ENCODE assay signal across 30 cellular contexts in the genomic region with DNA sequence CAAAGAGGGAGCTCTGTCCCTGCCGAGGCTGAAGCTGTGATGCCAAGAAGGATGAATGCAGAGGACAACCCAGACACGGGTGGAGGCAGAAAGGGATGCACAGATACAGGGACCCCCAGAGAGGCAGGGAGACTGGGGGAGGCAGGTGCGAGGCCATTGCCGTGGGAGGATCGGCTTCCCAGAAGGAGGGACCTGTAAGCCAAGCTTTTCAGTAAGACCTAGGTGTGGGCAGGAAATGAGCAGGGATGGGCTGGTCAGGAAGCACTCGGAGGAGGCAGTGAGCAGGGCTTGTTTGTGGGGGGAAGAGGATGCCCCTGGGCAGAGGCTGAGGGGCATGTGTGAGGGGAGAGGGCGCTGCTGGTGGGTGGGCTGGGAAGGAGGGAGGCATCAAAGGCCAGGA.
"Had no signal": no experiment of that assay in that cellular context is flagged by ENCODE, and none has a peak within 500 bp of the region (broad histone marks: within the 10 kb centered on the region; RNA-seq: fewer than 3 reads in every experiment).

No MANE protein-coding gene starts in this region.

- H3K9me3 Mint-ChIP-seq: activated naive CD8-positive, alpha-beta T cell treated with anti-CD3 and anti-CD28 coated beads, Interleukin-2, amount 50 U/mL, for 24 hours; activated T-helper 1 cell treated with anti-CD3 and anti-CD28 coated beads, Interleukin-12 subunit alpha, Interleukin-12 subunit beta, Interleukin-2, Interleukin-4 antibody, amounts not matched to agents 30 ng/mL and 10 ng/mL and 1 ng/mL, durations not matched to agents 14 hours and 24 hours and 36 hours; mesothelial cell of epicardium; naive thymus-derived CD4-positive, alpha-beta T cell; type B pancreatic cell had no signal

- H3K9me3 ChIP-seq: neutrophil, thoracic aorta, uterus had no signal

- DNase-seq: activated CD4-positive, alpha-beta T cell treated with anti-CD3 and anti-CD28 coated beads for 48 hours; activated CD4-positive, alpha-beta T cell treated with anti-CD3 and anti-CD28 coated beads, Interleukin-2, amount 50 U/mL, for 48 hours; activated CD8-positive, alpha-beta memory T cell treated with anti-CD3 and anti-CD28 coated beads for 24 hours; activated gamma-delta T cell treated with Interleukin-2 at 50 U/mL for 16 hours; activated naive CD4-positive, alpha-beta T cell treated with anti-CD3 and anti-CD28 coated beads, Interleukin-2, amount 50 U/mL, for 16 hours; activated naive CD8-positive, alpha-beta T cell treated with anti-CD3 and anti-CD28 coated beads, Interleukin-2, amount 50 U/mL, for 24 hours; activated T-cell treated with anti-CD3 and anti-CD28 coated beads, Interleukin-2, amount 50 U/mL, for 1 hour; amygdala; caudate nucleus; foreskin fibroblast; head of caudate nucleus; hippocampal formation; naive thymus-derived CD4-positive, alpha-beta T cell; retina; stimulated activated CD4-positive, alpha-beta T cell treated with anti-CD3 and anti-CD28 coated beads, Interleukin-15, amount 100 ng/mL, for 24 hours; stimulated activated CD4-positive, alpha-beta T cell treated with anti-CD3 and anti-CD28 coated beads, Interleukin-2, amount 100 ng/mL, for 24 hours; stimulated activated naive CD4-positive, alpha-beta T cell treated with Interleukin-2 at 50 U/mL for 16 hours; T-helper 9 cell; uterus; WERI-Rb-1 had no signal

- H3K27ac Mint-ChIP-seq: activated naive CD8-positive, alpha-beta T cell treated with anti-CD3 and anti-CD28 coated beads, Interleukin-2, amount 50 U/mL, for 24 hours; activated T-helper 1 cell treated with anti-CD3 and anti-CD28 coated beads, Interleukin-12 subunit alpha, Interleukin-12 subunit beta, Interleukin-2, Interleukin-4 antibody, amounts not matched to agents 30 ng/mL and 10 ng/mL and 1 ng/mL, durations not matched to agents 14 hours and 24 hours and 36 hours; mesothelial cell of epicardium; naive thymus-derived CD4-positive, alpha-beta T cell; progenitor cell of endocrine pancreas; type B pancreatic cell had no signal

- H3K36me3 Mint-ChIP-seq: mesothelial cell of epicardium; naive thymus-derived CD4-positive, alpha-beta T cell; type B pancreatic cell had no signal

- H3K4me3 ChIP-seq: smooth muscle cell, thoracic aorta, uterus had no signal

- H3K27ac ChIP-seq: neutrophil, thoracic aorta, uterus, WERI-Rb-1 had no signal

- H3K4me1 ChIP-seq: uterus had no signal

- H3K4me3 Mint-ChIP-seq: activated naive CD8-positive, alpha-beta T cell treated with anti-CD3 and anti-CD28 coated beads, Interleukin-2, amount 50 U/mL, for 24 hours; activated T-helper 1 cell treated with anti-CD3 and anti-CD28 coated beads, Interleukin-12 subunit alpha, Interleukin-12 subunit beta, Interleukin-2, Interleukin-4 antibody, amounts not matched to agents 30 ng/mL and 10 ng/mL and 1 ng/mL, durations not matched to agents 14 hours and 24 hours and 36 hours; mesothelial cell of epicardium; naive thymus-derived CD4-positive, alpha-beta T cell; type B pancreatic cell had no signal

- H3K36me3 ChIP-seq: neutrophil, thoracic aorta, uterus, WERI-Rb-1 had no signal

- H3K4me2 ChIP-seq: smooth muscle cell had no signal

- H3K4me1 Mint-ChIP-seq: activated naive CD8-positive, alpha-beta T cell treated with anti-CD3 and anti-CD28 coated beads, Interleukin-2, amount 50 U/mL, for 24 hours; naive thymus-derived CD4-positive, alpha-beta T cell had no signal

- ATAC-seq: activated CD4-positive, CD25-positive, alpha-beta regulatory T cell treated with anti-CD3 and anti-CD28 coated beads, Interleukin-2, amount 50 U/mL, for 24 hours; activated naive CD8-positive, alpha-beta T cell treated with anti-CD3 and anti-CD28 coated beads, Interleukin-2, amount 50 U/mL, for 24 hours; esophagus mucosa; left colon; naive thymus-derived CD4-positive, alpha-beta T cell had no signal
